9 cellular contexts compared by ENCODE assay signal in genomic region chr17:78838574-78839005, GRCh38. TPM values are rescaled to one million over a fixed set of nuclear protein-coding genes. Genes with fewer than 3 reads are reported as not detected.
A peak's percentile ranks its signal among the peaks of the same experiment; 100 is the strongest.
DNase-seq lines count a peak whose midpoint lies in the region; ATAC-seq and TF ChIP-seq lines count a peak whose summit lies in the region.
"Had no signal": no experiment of that assay in that cellular context is flagged by ENCODE, and none has a peak within 500 bp of the region (broad histone marks: within the 10 kb centered on the region; RNA-seq: fewer than 3 reads in every experiment).

No MANE protein-coding gene starts in this region.

- H3K27ac Mint-ChIP-seq in activated CD4-positive, alpha-beta T cell treated with anti-CD3 and anti-CD28 coated beads, Interleukin-2, amount 10 ng/mL, durations not matched to agents 7 days and 5 days = peak overlapping the region; percentile 94
- peak overlapping the region; percentile 13 for H3K27ac Mint-ChIP-seq in glutamatergic neuron (ENCODE audit: unreplicated experiment)
- H3K27ac Mint-ChIP-seq in stimulated activated memory B cell treated with anti-CD40 and anti-IgM and Interleukin-4, amounts not matched to agents 10 μg/mL and 1 μg/mL and 100 μg/mL, for 72 hours = peak overlapping the region; percentile 93

- H3K27me3 ChIP-seq in SJCRH30 = no peaks in the 10 kb centered on the region

- H3K4me1 ChIP-seq in SJCRH30 = peaks cover 9% of the 10 kb centered on the region

- no peak for DNase-seq in activated CD4-positive, alpha-beta T cell treated with anti-CD3 and anti-CD28 coated beads, Interleukin-2, amount 10 ng/mL, durations not matched to agents 7 days and 5 days
- no peak for DNase-seq in activated CD4-positive, alpha-beta T cell treated with anti-CD3 and anti-CD28 coated beads for 1 hour
- DNase-seq in SHP77 treated with DMSO at 0.1 percent for 48 hours (lab: John Stamatoyannopoulos, UW) = peak; percentile 89
- DNase-seq in glutamatergic neuron = no peak
- no peak for DNase-seq in KG1 (lab: John Stamatoyannopoulos, UW)
- no peak for DNase-seq in SJCRH30
- DNase-seq in stimulated activated CD8-positive, alpha-beta memory T cell treated with anti-CD3 and anti-CD28 coated beads, Interleukin-4, amount 100 ng/mL, for 48 hours = no peak
- DNase-seq: stimulated activated CD4-positive, alpha-beta T cell treated with anti-CD3 and anti-CD28 coated beads, Interleukin-4, amount 100 ng/mL, for 1 hour had no signal

- no peaks in the 10 kb centered on the region for H3K9me3 Mint-ChIP-seq in activated CD4-positive, alpha-beta T cell treated with anti-CD3 and anti-CD28 coated beads, Interleukin-2, amount 10 ng/mL, durations not matched to agents 7 days and 5 days
- peaks cover 7% of the 10 kb centered on the region for H3K9me3 Mint-ChIP-seq in glutamatergic neuron (ENCODE audit: unreplicated experiment)
- no peaks in the 10 kb centered on the region for H3K9me3 Mint-ChIP-seq in stimulated activated memory B cell treated with anti-CD40 and anti-IgM and Interleukin-4, amounts not matched to agents 10 μg/mL and 1 μg/mL and 100 μg/mL, for 72 hours

- no peaks in the 10 kb centered on the region for H3K27me3 Mint-ChIP-seq in activated CD4-positive, alpha-beta T cell treated with anti-CD3 and anti-CD28 coated beads, Interleukin-2, amount 10 ng/mL, durations not matched to agents 7 days and 5 days
- no peaks in the 10 kb centered on the region for H3K27me3 Mint-ChIP-seq in glutamatergic neuron (ENCODE audit: unreplicated experiment)
- H3K27me3 Mint-ChIP-seq in stimulated activated memory B cell treated with anti-CD40 and anti-IgM and Interleukin-4, amounts not matched to agents 10 μg/mL and 1 μg/mL and 100 μg/mL, for 72 hours = no peaks in the 10 kb centered on the region

- peaks cover 44% of the 10 kb centered on the region for H3K4me1 Mint-ChIP-seq in activated CD4-positive, alpha-beta T cell treated with anti-CD3 and anti-CD28 coated beads, Interleukin-2, amount 10 ng/mL, durations not matched to agents 7 days and 5 days
- H3K4me1 Mint-ChIP-seq in glutamatergic neuron (ENCODE audit: low read depth, unreplicated experiment) = peaks cover 15% of the 10 kb centered on the region
- H3K4me1 Mint-ChIP-seq in stimulated activated memory B cell treated with anti-CD40 and anti-IgM and Interleukin-4, amounts not matched to agents 10 μg/mL and 1 μg/mL and 100 μg/mL, for 72 hours = peaks cover 40% of the 10 kb centered on the region

- no peak overlapping the region for H3K4me3 ChIP-seq in SJCRH30

- H3K36me3 ChIP-seq in SJCRH30 = peaks cover 43% of the 10 kb centered on the region

- POLR2A ChIA-PET in activated CD4-positive, alpha-beta T cell treated with anti-CD3 and anti-CD28 coated beads, Interleukin-2, amount 10 ng/mL, durations not matched to agents 7 days and 5 days (lab: Charles Lee) = no interaction called here

- TF ChIP-seq CTCF in glutamatergic neuron (IDR thresholded peaks at IDR 0.05; ENCODE audit: partially characterized antibody, unreplicated experiment) = no peak

- CTCF ChIA-PET in activated CD4-positive, alpha-beta T cell treated with anti-CD3 and anti-CD28 coated beads, Interleukin-2, amount 10 ng/mL, durations not matched to agents 7 days and 5 days (lab: Charles Lee) = interaction anchor here (0.6 to 0.8 kb wide), 3 partner anchors 19 to 130 kb away, joined by 3 to 4 read pairs (median 3); no protein-coding TSS in a partner anchor

- ATAC-seq in stimulated activated memory B cell treated with anti-CD40 and anti-IgM and Interleukin-4, amounts not matched to agents 10 μg/mL and 1 μg/mL and 100 μg/mL, for 72 hours = no peak

- peak overlapping the region; percentile 87 for H3K4me3 Mint-ChIP-seq in activated CD4-positive, alpha-beta T cell treated with anti-CD3 and anti-CD28 coated beads, Interleukin-2, amount 10 ng/mL, durations not matched to agents 7 days and 5 days
- H3K4me3 Mint-ChIP-seq in glutamatergic neuron (ENCODE audit: unreplicated experiment) = peak overlapping the region; percentile 90
- H3K4me3 Mint-ChIP-seq in stimulated activated memory B cell treated with anti-CD40 and anti-IgM and Interleukin-4, amounts not matched to agents 10 μg/mL and 1 μg/mL and 100 μg/mL, for 72 hours = peak overlapping the region; percentile 83

- no peak overlapping the region for H3K27ac ChIP-seq in SJCRH30

- peaks cover 28% of the 10 kb centered on the region for H3K36me3 Mint-ChIP-seq in activated CD4-positive, alpha-beta T cell treated with anti-CD3 and anti-CD28 coated beads, Interleukin-2, amount 10 ng/mL, durations not matched to agents 7 days and 5 days (ENCODE audit: low read depth)
- peaks cover 6% of the 10 kb centered on the region for H3K36me3 Mint-ChIP-seq in glutamatergic neuron (ENCODE audit: unreplicated experiment)
- peaks cover 25% of the 10 kb centered on the region for H3K36me3 Mint-ChIP-seq in stimulated activated memory B cell treated with anti-CD40 and anti-IgM and Interleukin-4, amounts not matched to agents 10 μg/mL and 1 μg/mL and 100 μg/mL, for 72 hours

- no peaks in the 10 kb centered on the region for H3K9me3 ChIP-seq in SJCRH30 (replicated peaks)

RNA-seq across cellular contexts. Expression of gene USP36, which starts 2.0 kb away (rescaled TPM):
- 10 to 100 TPM; 79.0 to 92.9 TPM for total RNA-seq in activated CD4-positive, alpha-beta T cell treated with anti-CD3 and anti-CD28 coated beads, Interleukin-2, amount 10 ng/mL, durations not matched to agents 7 days and 5 days
- 45.3 TPM for total RNA-seq in glutamatergic neuron (ENCODE audit: unreplicated experiment)
- 42.8 and 48.2 TPM in 2 replicates for total RNA-seq in SJCRH30 (2014; rRNA removed; shearing (Covaris generic))

RNA-seq across cellular contexts. Expression of gene CYTH1, which starts 56.5 kb away (rescaled TPM):
- total RNA-seq in activated CD4-positive, alpha-beta T cell treated with anti-CD3 and anti-CD28 coated beads, Interleukin-2, amount 10 ng/mL, durations not matched to agents 7 days and 5 days = 100 to 1,000 TPM; 244 to 251 TPM
- total RNA-seq in glutamatergic neuron (ENCODE audit: unreplicated experiment) = 57.2 TPM
- total RNA-seq in SJCRH30 (2014; rRNA removed; shearing (Covaris generic)) = 29.1 and 34.0 TPM in 2 replicates

Comparison
In these comparisons a context has a peak if more than half of its experiments do, and no peak if none do; other contexts are left out.
1. H3K27ac Mint-ChIP-seq: peak in every context shown above with its lines; median percentile 94 in activated CD4-positive, alpha-beta T cell treated with anti-CD3 and anti-CD28 coated beads, Interleukin-2, amount 10 ng/mL, durations not matched to agents 7 days and 5 days; 93 in stimulated activated memory B cell treated with anti-CD40 and anti-IgM and Interleukin-4, amounts not matched to agents 10 μg/mL and 1 μg/mL and 100 μg/mL, for 72 hours; 13 in glutamatergic neuron.